In the genomic region with DNA sequence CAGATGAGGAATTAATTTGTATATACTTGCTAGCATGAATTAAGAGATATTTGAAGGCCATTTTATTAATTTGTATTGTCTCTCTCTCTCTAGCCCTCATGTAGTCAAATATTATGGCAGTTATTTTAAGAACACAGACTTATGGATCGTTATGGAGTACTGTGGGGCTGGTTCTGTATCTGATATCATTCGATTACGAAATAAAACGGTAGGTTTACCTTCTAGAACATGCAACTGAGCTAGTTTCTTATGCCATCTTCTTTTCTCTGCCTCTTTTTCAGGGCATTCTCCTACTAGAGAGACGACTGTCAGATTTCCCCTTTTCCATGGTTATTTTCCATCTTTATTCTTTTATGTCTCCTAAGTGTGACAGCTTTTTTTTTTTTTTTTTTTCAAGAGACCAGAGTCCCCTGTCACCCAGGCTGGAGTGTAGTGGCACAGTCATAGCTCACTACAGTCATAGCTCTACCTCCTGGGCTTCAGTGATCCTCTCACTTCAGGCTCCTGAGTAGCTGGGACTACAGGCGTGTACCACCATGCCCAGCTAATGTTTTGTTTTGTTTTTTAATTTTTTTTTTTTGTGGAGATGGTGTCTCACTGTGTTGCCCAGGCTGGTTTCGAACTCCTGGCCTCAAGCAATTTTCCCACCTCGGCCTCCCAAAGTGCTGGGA, we compare ENCODE assay signal across 3 cellular contexts.
TF ChIP-seq lines count a peak whose summit lies in the region.

No MANE protein-coding gene starts in this region.

TF ChIP-seq in HepG2, 621 proteins besides CTCF, POLR2A, EP300 and RAD21:
- TF ChIP-seq PBX2 (CRISPR knock-in tag; IDR thresholded peaks at IDR 0.05) (no peak), PPARG (CRISPR knock-in tag; conservative IDR thresholded peaks at IDR 0.05) (no peak), FOXO4 (CRISPR knock-in tag; conservative IDR thresholded peaks at IDR 0.05) (no peak), SAP130 (CRISPR knock-in tag; IDR thresholded peaks at IDR 0.05; ENCODE audit: low read depth) (no peak), ZNF263 (CRISPR knock-in tag; IDR thresholded peaks at IDR 0.05) (no peak), ZNF614 (CRISPR knock-in tag; IDR thresholded peaks at IDR 0.05; ENCODE audit: borderline replicate concordance) (no peak), SRSF4 (IDR thresholded peaks at IDR 0.05; ENCODE audit: low read depth, low read length, poor library complexity, severe bottlenecking) (no peak), ZNF121 (CRISPR knock-in tag; IDR thresholded peaks at IDR 0.05) (0 out of 2 replicates have a peak, but pooled peaks have one; percentile 11), CEBPB (IDR thresholded peaks at IDR 0.05; ENCODE audit: borderline replicate concordance, low read depth, low read length) (peak; percentile 68), ZNF367 (CRISPR knock-in tag; IDR thresholded peaks at IDR 0.05; ENCODE audit: borderline replicate concordance) (no peak), ARNTL (CRISPR knock-in tag; IDR thresholded peaks at IDR 0.05) (no peak), ZFP36 (IDR thresholded peaks at IDR 0.05; ENCODE audit: borderline replicate concordance, low read depth, low read length, partially characterized antibody) (no peak)

TF ChIP-seq in K562, 482 proteins besides CTCF, POLR2A, EP300 and RAD21:
- TF ChIP-seq CAMTA2 (CRISPR knock-in tag; conservative IDR thresholded peaks at IDR 0.05) = no peak
- TF ChIP-seq CEBPB (tag; IDR thresholded peaks at IDR 0.05) = 0 out of 2 replicates have a peak, but pooled peaks have one; percentile 32
- TF ChIP-seq ZNF121 (CRISPR knock-in tag; conservative IDR thresholded peaks at IDR 0.05) = peak; percentile 60
- TF ChIP-seq ZNF785 (CRISPR knock-in tag; IDR thresholded peaks at IDR 0.05) = no peak
- TF ChIP-seq, protein P1, sequence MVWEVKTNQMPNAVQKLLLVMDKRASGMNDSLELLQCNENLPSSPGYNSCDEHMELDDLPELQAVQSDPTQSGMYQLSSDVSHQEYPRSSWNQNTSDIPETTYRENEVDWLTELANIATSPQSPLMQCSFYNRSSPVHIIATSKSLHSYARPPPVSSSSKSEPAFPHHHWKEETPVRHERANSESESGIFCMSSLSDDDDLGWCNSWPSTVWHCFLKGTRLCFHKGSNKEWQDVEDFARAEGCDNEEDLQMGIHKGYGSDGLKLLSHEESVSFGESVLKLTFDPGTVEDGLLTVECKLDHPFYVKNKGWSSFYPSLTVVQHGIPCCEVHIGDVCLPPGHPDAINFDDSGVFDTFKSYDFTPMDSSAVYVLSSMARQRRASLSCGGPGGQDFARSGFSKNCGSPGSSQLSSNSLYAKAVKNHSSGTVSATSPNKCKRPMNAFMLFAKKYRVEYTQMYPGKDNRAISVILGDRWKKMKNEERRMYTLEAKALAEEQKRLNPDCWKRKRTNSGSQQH (CRISPR knock-in tag; IDR thresholded peaks at IDR 0.05) = no peak
- no peak for TF ChIP-seq WHSC1 (IDR thresholded peaks at IDR 0.05; ENCODE audit: low read length)
TF ChIP-seq in K562: peak in this region for 2.

TF ChIP-seq in SK-N-SH, 30 proteins besides CTCF, POLR2A, EP300 and RAD21:
- TF ChIP-seq FOSL2 (IDR thresholded peaks at IDR 0.05; ENCODE audit: borderline replicate concordance, low read depth) (no peak), TEAD4 (IDR thresholded peaks at IDR 0.05; ENCODE audit: borderline replicate concordance, insufficient read depth) (no peak), ZBTB33 (IDR thresholded peaks at IDR 0.05; ENCODE audit: borderline replicate concordance, low read depth) (no peak), YY1 (IDR thresholded peaks at IDR 0.05; ENCODE audit: low read depth) (no peak), CHD2 (IDR thresholded peaks at IDR 0.05; ENCODE audit: low read length, partially characterized antibody) (no peak), NRF1 (IDR thresholded peaks at IDR 0.05; ENCODE audit: low read depth, low read length) (no peak), NFIC (IDR thresholded peaks at IDR 0.05; ENCODE audit: borderline replicate concordance) (no peak), POLR2AphosphoS5 (IDR thresholded peaks at IDR 0.05; ENCODE audit: low read depth, low read length) (no peak), SMC3 (IDR thresholded peaks at IDR 0.05; ENCODE audit: low read depth, low read length) (no peak), REST (IDR thresholded peaks at IDR 0.05; ENCODE audit: low read depth, low read length) (no peak), RFX5 (IDR thresholded peaks at IDR 0.05; ENCODE audit: low read length) (no peak), TAF1 (IDR thresholded peaks at IDR 0.05; ENCODE audit: borderline replicate concordance, low read depth, low read length) (no peak), SIN3A (IDR thresholded peaks at IDR 0.05; ENCODE audit: borderline replicate concordance, low read depth, low read length) (no peak), EZH2phosphoT487 (IDR thresholded peaks at IDR 0.05; ENCODE audit: borderline replicate concordance, low read depth) (no peak), ELF1 (IDR thresholded peaks at IDR 0.05) (no peak)
- TF ChIP-seq, protein P2, sequence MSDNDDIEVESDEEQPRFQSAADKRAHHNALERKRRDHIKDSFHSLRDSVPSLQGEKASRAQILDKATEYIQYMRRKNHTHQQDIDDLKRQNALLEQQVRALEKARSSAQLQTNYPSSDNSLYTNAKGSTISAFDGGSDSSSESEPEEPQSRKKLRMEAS (IDR thresholded peaks at IDR 0.05; ENCODE audit: low read depth) = no peak
- TF ChIP-seq, protein P3, sequence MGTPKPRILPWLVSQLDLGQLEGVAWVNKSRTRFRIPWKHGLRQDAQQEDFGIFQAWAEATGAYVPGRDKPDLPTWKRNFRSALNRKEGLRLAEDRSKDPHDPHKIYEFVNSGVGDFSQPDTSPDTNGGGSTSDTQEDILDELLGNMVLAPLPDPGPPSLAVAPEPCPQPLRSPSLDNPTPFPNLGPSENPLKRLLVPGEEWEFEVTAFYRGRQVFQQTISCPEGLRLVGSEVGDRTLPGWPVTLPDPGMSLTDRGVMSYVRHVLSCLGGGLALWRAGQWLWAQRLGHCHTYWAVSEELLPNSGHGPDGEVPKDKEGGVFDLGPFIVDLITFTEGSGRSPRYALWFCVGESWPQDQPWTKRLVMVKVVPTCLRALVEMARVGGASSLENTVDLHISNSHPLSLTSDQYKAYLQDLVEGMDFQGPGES (IDR thresholded peaks at IDR 0.05; ENCODE audit: low read depth, low read length) = no peak
- TF ChIP-seq, protein P4, sequence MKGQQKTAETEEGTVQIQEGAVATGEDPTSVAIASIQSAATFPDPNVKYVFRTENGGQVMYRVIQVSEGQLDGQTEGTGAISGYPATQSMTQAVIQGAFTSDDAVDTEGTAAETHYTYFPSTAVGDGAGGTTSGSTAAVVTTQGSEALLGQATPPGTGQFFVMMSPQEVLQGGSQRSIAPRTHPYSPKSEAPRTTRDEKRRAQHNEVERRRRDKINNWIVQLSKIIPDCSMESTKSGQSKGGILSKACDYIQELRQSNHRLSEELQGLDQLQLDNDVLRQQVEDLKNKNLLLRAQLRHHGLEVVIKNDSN (IDR thresholded peaks at IDR 0.05; ENCODE audit: borderline replicate concordance, low read depth) = no peak
- TF ChIP-seq, protein P5, sequence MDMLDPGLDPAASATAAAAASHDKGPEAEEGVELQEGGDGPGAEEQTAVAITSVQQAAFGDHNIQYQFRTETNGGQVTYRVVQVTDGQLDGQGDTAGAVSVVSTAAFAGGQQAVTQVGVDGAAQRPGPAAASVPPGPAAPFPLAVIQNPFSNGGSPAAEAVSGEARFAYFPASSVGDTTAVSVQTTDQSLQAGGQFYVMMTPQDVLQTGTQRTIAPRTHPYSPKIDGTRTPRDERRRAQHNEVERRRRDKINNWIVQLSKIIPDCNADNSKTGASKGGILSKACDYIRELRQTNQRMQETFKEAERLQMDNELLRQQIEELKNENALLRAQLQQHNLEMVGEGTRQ (IDR thresholded peaks at IDR 0.05; ENCODE audit: borderline replicate concordance, low read depth, low read length) = no peak
